17 cellular contexts compared by ENCODE assay signal in genomic region chr17:33375783-33376182, GRCh38.
A peak's percentile ranks its signal among the peaks of the same experiment; 100 is the strongest.
DNase-seq lines count a peak whose midpoint lies in the region; ATAC-seq and TF ChIP-seq lines count a peak whose summit lies in the region.
"Had no signal": no experiment of that assay in that cellular context is flagged by ENCODE, and none has a peak within 500 bp of the region (broad histone marks: within the 10 kb centered on the region; RNA-seq: fewer than 3 reads in every experiment).

No MANE protein-coding gene starts in this region.

- H3K27ac ChIP-seq in VCaP, result peak overlapping the region; percentile 37
- H3K27ac ChIP-seq: BLaER1, C4-2B had no signal

- no peak for DNase-seq in left colon
- no peak for DNase-seq in mucosa of descending colon
- DNase-seq in C1 segment of cervical spinal cord (lab: John Stamatoyannopoulos, UW), result no peak
- DNase-seq in amygdala (lab: John Stamatoyannopoulos, UW), result no peak
- DNase-seq in DMS 273 (lab: John Stamatoyannopoulos, UW; ENCODE audit: unreplicated experiment), result no peak
- DNase-seq: 8988T; ACHN; BE2C; CD4-positive, alpha-beta memory T cell; CD8-positive, alpha-beta memory T cell; COR-L47; DMS79 treated with DMSO at 0.1 percent for 48 hours; GF-D8 had no signal

- H3K4me3 ChIP-seq in mucosa of descending colon, result no peak overlapping the region
- H3K4me3 ChIP-seq: BLaER1 had no signal

- peaks cover 13% of the 10 kb centered on the region for H3K4me1 ChIP-seq in mucosa of descending colon (ENCODE audit: low read depth)
- H3K4me1 ChIP-seq: BE2C had no signal

- TF ChIP-seq CTCF in VCaP (conservative IDR thresholded peaks at IDR 0.05) (no peak), mucosa of descending colon (IDR thresholded peaks at IDR 0.05) (no peak)

- no peaks in the 10 kb centered on the region for H3K36me3 ChIP-seq in mucosa of descending colon (ENCODE audit: low read depth)
- H3K36me3 ChIP-seq: BE2C, BLaER1 had no signal

- ATAC-seq in left colon, result peak; percentile 75
- peak; percentile 61 for ATAC-seq in mucosa of descending colon
- no peak for ATAC-seq in GM21390 (IDR thresholded peaks at IDR 0.05; ENCODE audit: unreplicated experiment)

- H3K9me3 ChIP-seq in mucosa of descending colon, result no peaks in the 10 kb centered on the region
- H3K9me3 ChIP-seq: BE2C, BLaER1 had no signal

- intact Hi-C loops in left colon (cut with DNase I, micrococcal nuclease) (no loop called here), mucosa of descending colon (cut with DNase I, micrococcal nuclease) (no loop called here)
